16 cellular contexts compared by ENCODE assay signal in the genomic region with DNA sequence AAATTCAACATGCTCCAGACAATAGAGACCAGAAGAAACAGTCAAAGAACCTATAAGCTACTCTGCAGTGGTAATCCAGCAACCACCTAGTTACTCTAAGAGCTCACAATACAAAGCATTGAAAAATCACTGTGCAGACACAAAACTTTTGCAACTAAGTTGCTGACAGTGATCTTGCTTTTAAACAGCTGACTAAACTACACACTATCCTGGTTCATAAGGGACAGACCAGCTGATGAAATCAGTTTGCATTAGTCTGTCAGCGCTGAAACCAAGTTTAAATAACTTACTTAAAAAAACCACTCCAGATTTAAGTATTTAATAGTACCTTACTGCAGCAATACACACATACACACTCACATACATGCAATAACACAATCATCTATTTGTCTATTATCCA. TPM values are rescaled to one million over a fixed set of nuclear protein-coding genes. Genes with fewer than 3 reads are reported as not detected.
DNase-seq lines count a peak whose midpoint lies in the region; ATAC-seq and TF ChIP-seq lines count a peak whose summit lies in the region.
"Had no signal": no experiment of that assay in that cellular context is flagged by ENCODE, and none has a peak within 500 bp of the region (broad histone marks: within the 10 kb centered on the region; RNA-seq: fewer than 3 reads in every experiment).

No MANE protein-coding gene starts in this region.

- H2AFZ ChIP-seq in DND-41 (ENCODE audit: low read depth, low read length): no peak overlapping the region

- H4K20me1 ChIP-seq in DND-41 (ENCODE audit: insufficient read depth, low read length): peaks cover 58% of the 10 kb centered on the region

- peak overlapping the region; percentile 68; the same call in 1 of the 2 replicates for H3K4me2 ChIP-seq in DND-41 (ENCODE audit: insufficient read depth, low read length)
- peak overlapping the region; percentile 84 for H3K4me2 ChIP-seq in skeletal muscle satellite cell (ENCODE audit: low read length)

- H3K27ac Mint-ChIP-seq in naive thymus-derived CD8-positive, alpha-beta T cell: peak overlapping the region in 7 of 10 donors; percentile 0 to 85 (median 43)
- no peak overlapping the region for H3K27ac Mint-ChIP-seq in activated CD8-positive, alpha-beta T cell treated with anti-CD3 and anti-CD28 coated beads for 36 hours
- H3K27ac Mint-ChIP-seq: T-helper 2 cell treated with Interferon-gamma antibody and Interleukin-4, amounts not matched to agents 5 μg/mL and 100 μg/mL, for 36 hours had no signal

- H3K9ac ChIP-seq in DND-41 (ENCODE audit: low read depth, low read length) (no peak overlapping the region), skeletal muscle satellite cell (ENCODE audit: low read depth, low read length) (no peak overlapping the region)

- H3K9me3 ChIP-seq in DND-41 (ENCODE audit: insufficient read depth, low read length, severe bottlenecking) (no peaks in the 10 kb centered on the region), skeletal muscle satellite cell (replicated peaks; ENCODE audit: low read length) (no peaks in the 10 kb centered on the region), mucosa of descending colon (no peaks in the 10 kb centered on the region)

- H3K36me3 Mint-ChIP-seq in naive thymus-derived CD8-positive, alpha-beta T cell: peaks cover 3 to 63% (median 3%) of the 10 kb centered on the region in 3 donors
- H3K36me3 Mint-ChIP-seq in activated CD8-positive, alpha-beta T cell treated with anti-CD3 and anti-CD28 coated beads for 36 hours (ENCODE audit: low read depth): peaks cover 40% of the 10 kb centered on the region

- H3K79me2 ChIP-seq in DND-41 (ENCODE audit: insufficient read depth, low read length): peaks cover 77% of the 10 kb centered on the region

- H3K36me3 ChIP-seq in DND-41 (ENCODE audit: insufficient read depth, low read length): peaks cover 65% of the 10 kb centered on the region
- H3K36me3 ChIP-seq in skeletal muscle satellite cell (ENCODE audit: insufficient read depth, low read length): peaks cover 44% of the 10 kb centered on the region
- no peaks in the 10 kb centered on the region for H3K36me3 ChIP-seq in mucosa of descending colon (ENCODE audit: low read depth)

- POLR2A ChIA-PET in naive thymus-derived CD8-positive, alpha-beta T cell (lab: Charles Lee): interaction anchor here (0.6 to 1.3 kb wide), 5 partner anchors 10 to 1916 kb away, joined by 3 to 10 read pairs (median 4); a partner anchor contains a TSS
- POLR2A ChIA-PET in activated CD8-positive, alpha-beta T cell treated with anti-CD3 and anti-CD28 coated beads for 36 hours (lab: Charles Lee): interaction anchor here (1.0 to 1.7 kb wide), 3 partner anchors 11 to 23 kb away, joined by 3 to 9 read pairs (median 3); no protein-coding TSS in a partner anchor

- CTCF ChIA-PET in activated CD8-positive, alpha-beta T cell treated with anti-CD3 and anti-CD28 coated beads for 36 hours (lab: Charles Lee): interaction anchor here (1.3 to 2.6 kb wide), 3 partner anchors 10 to 125 kb away, joined by 3 to 10 read pairs (median 7); no protein-coding TSS in a partner anchor

- H3K27me3 Mint-ChIP-seq in naive thymus-derived CD8-positive, alpha-beta T cell: no peaks in the 10 kb centered on the region
- H3K27me3 Mint-ChIP-seq in activated CD8-positive, alpha-beta T cell treated with anti-CD3 and anti-CD28 coated beads for 36 hours: no peaks in the 10 kb centered on the region

- H3K4me3 Mint-ChIP-seq in naive thymus-derived CD8-positive, alpha-beta T cell: peak overlapping the region in 6 of 10 donors; percentile 43 to 94 (median 71)
- H3K4me3 Mint-ChIP-seq in activated CD8-positive, alpha-beta T cell treated with anti-CD3 and anti-CD28 coated beads for 36 hours: no peak overlapping the region
- H3K4me3 Mint-ChIP-seq: T-helper 2 cell treated with Interferon-gamma antibody and Interleukin-4, amounts not matched to agents 5 μg/mL and 100 μg/mL, for 36 hours had no signal

- H3K4me3 ChIP-seq in DND-41 (ENCODE audit: low read depth in 1 of 2, low read length in 2 of 2) (no peak overlapping the region), dorsolateral prefrontal cortex (peak overlapping the region in 14 of 59 donors; percentile 0 to 91 (median 18)), skeletal muscle satellite cell (ENCODE audit: low read length) (no peak overlapping the region), mucosa of descending colon (no peak overlapping the region)
- H3K4me3 ChIP-seq: lung had no signal

- intact Hi-C loops in dorsolateral prefrontal cortex (cut with DNase I): no loop called here
- intact Hi-C loops in mucosa of descending colon (cut with DNase I, micrococcal nuclease): no loop called here
- intact Hi-C loops in activated CD8-positive, alpha-beta T cell treated with anti-CD3 and anti-CD28 coated beads for 36 hours (cut with micrococcal nuclease): no loop called here

- H3K4me1 Mint-ChIP-seq in naive thymus-derived CD8-positive, alpha-beta T cell: peaks cover 40 to 73% (median 65%) of the 10 kb centered on the region in 4 donors
- peaks cover 60% of the 10 kb centered on the region for H3K4me1 Mint-ChIP-seq in activated CD8-positive, alpha-beta T cell treated with anti-CD3 and anti-CD28 coated beads for 36 hours (ENCODE audit: low read depth)

- no peak for TF ChIP-seq CTCF in DND-41 (IDR thresholded peaks at IDR 0.05; ENCODE audit: borderline replicate concordance, extremely low read depth, low read length, poor library complexity, severe bottlenecking)
- no peak for TF ChIP-seq CTCF in dorsolateral prefrontal cortex (IDR thresholded peaks at IDR 0.05 in 54 of 56, conservative IDR thresholded peaks at IDR 0.05 in 2 of 56; ENCODE audit: low read depth in 1 of 56, partially characterized antibody in 56 of 56)
- TF ChIP-seq CTCF in mucosa of descending colon (IDR thresholded peaks at IDR 0.05): no peak
- TF ChIP-seq CTCF in activated CD8-positive, alpha-beta T cell treated with anti-CD3 and anti-CD28 coated beads for 36 hours (IDR thresholded peaks at IDR 0.05): no peak

- H3K27ac ChIP-seq in DND-41 (ENCODE audit: low read length) (no peak overlapping the region), dorsolateral prefrontal cortex (peak overlapping the region in 49 of 59 donors; percentile 14 to 100 (median 96))

- H3K27me3 ChIP-seq in DND-41 (ENCODE audit: insufficient read depth, low read length, poor library complexity): no peaks in the 10 kb centered on the region
- no peaks in the 10 kb centered on the region for H3K27me3 ChIP-seq in dorsolateral prefrontal cortex
- H3K27me3 ChIP-seq in skeletal muscle satellite cell (ENCODE audit: control insufficient read depth, insufficient read depth, low read length): no peaks in the 10 kb centered on the region

- DNase-seq in DND-41 (no peak), dorsolateral prefrontal cortex (no peak), mucosa of descending colon (no peak), iPS-NIHi7 (ENCODE audit: extremely low spot score) (no peak)
- DNase-seq in naive thymus-derived CD8-positive, alpha-beta T cell: no peak
- no peak for DNase-seq in activated CD8-positive, alpha-beta T cell treated with anti-CD3 and anti-CD28 coated beads for 36 hours
- DNase-seq: activated effector memory CD4-positive, alpha-beta T cell treated with Interleukin-2 at 50 U/mL for 16 hours; anterior cingulate cortex; NCI-H1694 treated with DMSO at 0.1 percent for 48 hours; SIG-M5; small intestine; stimulated activated CD4-positive, alpha-beta T cell treated with anti-CD3 and anti-CD28 coated beads, Interleukin-4, amount 100 ng/mL, for 24 hours had no signal

- ATAC-seq in DND-41 (ENCODE audit: insufficient read depth, low read depth): no peak
- ATAC-seq in naive thymus-derived CD8-positive, alpha-beta T cell: no peak
- no peak for ATAC-seq in mucosa of descending colon
- ATAC-seq in activated CD8-positive, alpha-beta T cell treated with anti-CD3 and anti-CD28 coated beads for 36 hours: no peak
- ATAC-seq: activated CD4-positive, CD25-positive, alpha-beta regulatory T cell treated with anti-CD3 and anti-CD28 coated beads, Interleukin-2, amount 50 U/mL, for 24 hours had no signal

- peaks cover 53% of the 10 kb centered on the region for H3K4me1 ChIP-seq in DND-41 (ENCODE audit: insufficient read depth, low read length)
- peaks cover 34% of the 10 kb centered on the region for H3K4me1 ChIP-seq in skeletal muscle satellite cell (ENCODE audit: control insufficient read depth, insufficient read depth, low read length)
- H3K4me1 ChIP-seq in mucosa of descending colon (ENCODE audit: low read depth): peaks cover 29% of the 10 kb centered on the region

- no peaks in the 10 kb centered on the region for H3K9me3 Mint-ChIP-seq in naive thymus-derived CD8-positive, alpha-beta T cell
- no peaks in the 10 kb centered on the region for H3K9me3 Mint-ChIP-seq in activated CD8-positive, alpha-beta T cell treated with anti-CD3 and anti-CD28 coated beads for 36 hours
- H3K9me3 Mint-ChIP-seq: T-helper 2 cell treated with Interferon-gamma antibody and Interleukin-4, amounts not matched to agents 5 μg/mL and 100 μg/mL, for 36 hours had no signal

RNA-seq across cellular contexts. Expression of a gene that starts 4.6 kb away (rescaled TPM):
- total RNA-seq in dorsolateral prefrontal cortex (100 to 1,000 TPM in 1 of 120 experiments, 10 to 100 TPM in 119; 29.6 to 117 (median 50.6) TPM), mucosa of descending colon (100 to 1,000 TPM in 1 of 3 donors, 10 to 100 TPM in 2; 48.1 to 107 (median 48.9) TPM)
- 10 to 100 TPM; 91.6 to 92.8 TPM for total RNA-seq in naive thymus-derived CD8-positive, alpha-beta T cell
- polyA plus RNA-seq in naive thymus-derived CD8-positive, alpha-beta T cell: 10 to 100 TPM; 41.1 to 48.9 (median 42.1) TPM
- total RNA-seq in skeletal muscle satellite cell (2012; rRNA removed): 24.6 and 24.9 TPM in 2 replicates
- total RNA-seq in activated CD8-positive, alpha-beta T cell treated with anti-CD3 and anti-CD28 coated beads for 36 hours: 10 to 100 TPM; 17.9 to 19.6 TPM

RNA-seq across cellular contexts. Expression of a gene that starts 23.6 kb away (rescaled TPM):
- total RNA-seq in dorsolateral prefrontal cortex: 100 to 1,000 TPM; 111 to 191 (median 137) TPM
- total RNA-seq in naive thymus-derived CD8-positive, alpha-beta T cell: 100 to 1,000 TPM; 213 to 256 TPM
- polyA plus RNA-seq in naive thymus-derived CD8-positive, alpha-beta T cell: 10 to 100 TPM; 43.5 to 51.6 (median 45.4) TPM
- total RNA-seq in skeletal muscle satellite cell (2012; rRNA removed): 365 and 445 TPM in 2 replicates
- 100 to 1,000 TPM; 150 to 188 (median 184) TPM for total RNA-seq in mucosa of descending colon
- total RNA-seq in activated CD8-positive, alpha-beta T cell treated with anti-CD3 and anti-CD28 coated beads for 36 hours: 100 to 1,000 TPM; 333 to 342 TPM

RNA-seq across cellular contexts. Expression of a gene that starts 28.2 kb away (rescaled TPM):
- 100 to 1,000 TPM in 1 of 120 experiments, 10 to 100 TPM in 119; 17.3 to 105 (median 33.6) TPM for total RNA-seq in dorsolateral prefrontal cortex
- total RNA-seq in naive thymus-derived CD8-positive, alpha-beta T cell: under 1 TPM in 1 of 2 experiments, not detected in 1; 0.55 TPM
- not detected for polyA plus RNA-seq in naive thymus-derived CD8-positive, alpha-beta T cell
- 9.4 and 15.7 TPM in 2 replicates for total RNA-seq in skeletal muscle satellite cell (2012; rRNA removed)
- total RNA-seq in mucosa of descending colon: 10 to 100 TPM; 23.5 to 46.8 (median 23.6) TPM
- under 1 TPM; 0.29 to 0.40 TPM for total RNA-seq in activated CD8-positive, alpha-beta T cell treated with anti-CD3 and anti-CD28 coated beads for 36 hours

Comparison
In these comparisons a context has a peak if more than half of its experiments do, and no peak if none do; other contexts are left out.
1. RNA of a gene that starts 28.2 kb away (total RNA-seq): 17.3 to 105 TPM in dorsolateral prefrontal cortex and 23.5 to 46.8 TPM in mucosa of descending colon; 0.55 TPM in naive thymus-derived CD8-positive, alpha-beta T cell and 0.29 to 0.40 TPM in activated CD8-positive, alpha-beta T cell treated with anti-CD3 and anti-CD28 coated beads for 36 hours; every median in the first group is over 10 times any median in the second.